Comparison of ENCODE assay signal across 15 cellular contexts in genomic region chr2:129707800-129708199, GRCh38.
A peak's percentile ranks its signal among the peaks of the same experiment; 100 is the strongest.
DNase-seq lines count a peak whose midpoint lies in the region; ATAC-seq and TF ChIP-seq lines count a peak whose summit lies in the region.
"Had no signal": no experiment of that assay in that cellular context is flagged by ENCODE, and none has a peak within 500 bp of the region (broad histone marks: within the 10 kb centered on the region; RNA-seq: fewer than 3 reads in every experiment).

No MANE protein-coding gene starts in this region.

- POLR2A ChIA-PET in AG04450 (lab: Yijun Ruan, JAX), result no interaction called here

- BruUV-seq in Calu3 (replicated peaks; lab: Mats Ljungman, UMichigan), result no TSS peak

- H3K4me3 Mint-ChIP-seq in osteocyte (ENCODE audit: unreplicated experiment) (no peak overlapping the region), Calu3 (ENCODE audit: low read depth, unreplicated experiment) (no peak overlapping the region)
- H3K4me3 Mint-ChIP-seq: CD4-positive, alpha-beta T cell had no signal

- intact Hi-C loops in Calu3 (cut with micrococcal nuclease; ENCODE audit: unreplicated experiment), result no loop called here

- H3K36me3 Mint-ChIP-seq in osteocyte (ENCODE audit: unreplicated experiment) (no peaks in the 10 kb centered on the region), Calu3 (ENCODE audit: insufficient read depth, unreplicated experiment) (no peaks in the 10 kb centered on the region)

- H3K27me3 ChIP-seq in AG04450 (ENCODE audit: control insufficient read depth, insufficient read depth, low read length), result no peaks in the 10 kb centered on the region
- H3K27me3 ChIP-seq in lung (ENCODE audit: control insufficient read depth, insufficient read depth), result no peaks in the 10 kb centered on the region

- H3K27ac Mint-ChIP-seq in osteocyte (ENCODE audit: unreplicated experiment) (no peak overlapping the region), Calu3 (ENCODE audit: unreplicated experiment) (no peak overlapping the region)
- H3K27ac Mint-ChIP-seq: CD4-positive, alpha-beta T cell had no signal

- ATAC-seq in lung (ENCODE audit: insufficient read depth, low FRiP score), result no peak

- no peaks in the 10 kb centered on the region for H3K36me3 ChIP-seq in lung (ENCODE audit: control insufficient read depth in 2 of 2, insufficient read depth in 2 of 2, low read length in 2 of 2)
- H3K36me3 ChIP-seq: HAP-1 had no signal

- TF ChIP-seq CTCF in AG04450 (IDR thresholded peaks at IDR 0.05; ENCODE audit: low read depth, low read length) (no peak), lung (IDR thresholded peaks at IDR 0.05; ENCODE audit: control extremely low read depth, extremely low read depth) (no peak), osteocyte (IDR thresholded peaks at IDR 0.05) (no peak), Calu3 (IDR thresholded peaks at IDR 0.05; ENCODE audit: unreplicated experiment) (no peak)

- peak overlapping the region; percentile 2 for H3K27ac ChIP-seq in AG04450 (ENCODE audit: low read depth, low read length)
- H3K27ac ChIP-seq in lung (ENCODE audit: low read depth in 1 of 2, low read length in 1 of 2), result no peak overlapping the region
- H3K27ac ChIP-seq: C4-2B had no signal

- no peaks in the 10 kb centered on the region for H3K4me1 Mint-ChIP-seq in osteocyte (ENCODE audit: unreplicated experiment)
- H3K4me1 Mint-ChIP-seq in Calu3 (ENCODE audit: low read depth, unreplicated experiment), result no peaks in the 10 kb centered on the region

- H3K9me3 Mint-ChIP-seq in osteocyte (ENCODE audit: unreplicated experiment), result peaks cover 10% of the 10 kb centered on the region
- H3K9me3 Mint-ChIP-seq in Calu3 (ENCODE audit: low read depth, unreplicated experiment), result no peaks in the 10 kb centered on the region
- H3K9me3 Mint-ChIP-seq: CD4-positive, alpha-beta T cell had no signal

- H3K27me3 Mint-ChIP-seq in osteocyte (ENCODE audit: unreplicated experiment), result no peaks in the 10 kb centered on the region
- no peaks in the 10 kb centered on the region for H3K27me3 Mint-ChIP-seq in Calu3 (ENCODE audit: unreplicated experiment)

- H3K4me3 ChIP-seq in AG04450 (ENCODE audit: low read depth, low read length), result no peak overlapping the region
- H3K4me3 ChIP-seq in lung, result no peak overlapping the region
- H3K4me3 ChIP-seq: HAP-1 had no signal

- WGBS in lung, 2 donors, result 82 to 93% methylated on average over 4 of the region's 4 CpGs

- CTCF ChIA-PET in AG04450 (lab: Charles Lee), result no interaction called here
- CTCF ChIA-PET in Calu3 (lab: Charles Lee), result interaction anchor here (0.6 kb wide), 1 partner anchor 230 kb away, joined by 3 read pairs; no protein-coding TSS in a partner anchor

- H3K9me3 ChIP-seq in AG04450 (ENCODE audit: control insufficient read depth, insufficient read depth, low read length) (peaks cover 50% of the 10 kb centered on the region), lung (ENCODE audit: control insufficient read depth in 2 of 2, insufficient read depth in 1 of 2, low read length in 1 of 2) (peaks cover 0 to 1% of the 10 kb centered on the region in 2 donors)
- H3K9me3 ChIP-seq: HAP-1 had no signal

- DNase-seq in AG04450 (ENCODE audit: low read depth, low spot score), result no peak
- DNase-seq in GM03348 (ENCODE audit: low spot score), result peak; percentile 1
- peak; percentile 19 for DNase-seq in lung (ENCODE audit: low spot score)
- DNase-seq in osteocyte (ENCODE audit: extremely low spot score, unreplicated experiment), result peak; percentile 63
- DNase-seq in NCI-H2081 treated with DMSO at 0.1 percent for 48 hours (lab: John Stamatoyannopoulos, UW), result no peak
- DNase-seq in Calu3, result no peak
- DNase-seq: ACHN; AML-193; Caco-2; CD4-positive, alpha-beta T cell; DMS153; DMS79; GDM1 had no signal

- H3K4me1 ChIP-seq in lung (ENCODE audit: control insufficient read depth in 2 of 2, insufficient read depth in 2 of 2, low read length in 2 of 2), result no peaks in the 10 kb centered on the region
- H3K4me1 ChIP-seq: HAP-1 had no signal

Comparison
In these comparisons a context has a peak if more than half of its experiments do, and no peak if none do; other contexts are left out.
1. DNase-seq: peak in GM03348 (single experiment), lung (single experiment) and osteocyte (single experiment); none in AG04450 (single experiment), NCI-H2081 treated with DMSO at 0.1 percent for 48 hours (single experiment) and Calu3 (single experiment).